In genomic region chr7:106964455-106964854, GRCh38 we compare ENCODE assay signal across 17 cellular contexts.
DNase-seq lines count a peak whose midpoint lies in the region; ATAC-seq and TF ChIP-seq lines count a peak whose summit lies in the region.
"Had no signal": no experiment of that assay in that cellular context is flagged by ENCODE, and none has a peak within 500 bp of the region (broad histone marks: within the 10 kb centered on the region; RNA-seq: fewer than 3 reads in every experiment).

No MANE protein-coding gene starts in this region.

- H3K27ac ChIP-seq in DOHH2 (ENCODE audit: low read depth, low read length), result no peak overlapping the region
- H3K27ac ChIP-seq: GM23248, HL-60 had no signal

- H3K4me1 ChIP-seq in DOHH2 (ENCODE audit: control insufficient read depth, low read length), result peaks cover 76% of the 10 kb centered on the region

- DNase-seq in NCI-H1436 treated with DMSO at 0.1 percent for 48 hours (lab: John Stamatoyannopoulos, UW) (peak; percentile 42), NCI-H345 (lab: John Stamatoyannopoulos, UW) (peak; percentile 31), MG63 (no peak), NAMALWA (ENCODE audit: low spot score) (no peak)
- no peak for DNase-seq in activated CD8-positive, alpha-beta memory T cell treated with anti-CD3 and anti-CD28 coated beads, Interleukin-2, amount 50 U/mL, for 4 hours
- DNase-seq: CD4-positive, CD25-positive, alpha-beta regulatory T cell; DND-41; GF-D8; GM23248; KG1; NCI-H226; NCI-H82; SW 1271 had no signal

- peak overlapping the region; percentile 73 for H3K4me2 ChIP-seq in DOHH2 (ENCODE audit: low read length)

- H3K9me3 Mint-ChIP-seq in brain, result no peaks in the 10 kb centered on the region

- H3K4me3 Mint-ChIP-seq in brain, result no peak overlapping the region
- H3K4me3 Mint-ChIP-seq: CD4-positive, CD25-positive, alpha-beta regulatory T cell had no signal

- peak overlapping the region in 3 of 5 experiments; percentile 83 to 92 (median 85) for H3K27ac Mint-ChIP-seq in brain
- H3K27ac Mint-ChIP-seq: CD4-positive, CD25-positive, alpha-beta regulatory T cell had no signal

- H3K9me2 ChIP-seq in DOHH2 (replicated peaks; ENCODE audit: control insufficient read depth, low read length), result no peaks in the 10 kb centered on the region

- peaks cover 9% of the 10 kb centered on the region for H3F3A ChIP-seq in DOHH2 (ENCODE audit: control insufficient read depth, insufficient read depth)

- H3K36me3 ChIP-seq in DOHH2 (ENCODE audit: control insufficient read depth, low read length) (no peaks in the 10 kb centered on the region; the same call in 1 of the 2 replicates), MG63 (no peaks in the 10 kb centered on the region)

- peaks cover 30% of the 10 kb centered on the region for H3K4me1 Mint-ChIP-seq in brain
- H3K4me1 Mint-ChIP-seq: CD4-positive, CD25-positive, alpha-beta regulatory T cell had no signal

- no peak for ATAC-seq in GM21367 (IDR thresholded peaks at IDR 0.05; ENCODE audit: unreplicated experiment)

- H3K27me3 ChIP-seq in DOHH2 (ENCODE audit: control insufficient read depth, low read length) (no peaks in the 10 kb centered on the region), MG63 (no peaks in the 10 kb centered on the region)

- H3K4me3 ChIP-seq in DOHH2 (ENCODE audit: low read length) (no peak overlapping the region), MG63 (no peak overlapping the region)
- H3K4me3 ChIP-seq: GM23248 had no signal

- H3K9me3 ChIP-seq in DOHH2 (ENCODE audit: control insufficient read depth, insufficient read depth, low read length) (no peaks in the 10 kb centered on the region; the same call in 1 of the 2 replicates), MG63 (no peaks in the 10 kb centered on the region)

- peaks cover 3% of the 10 kb centered on the region for H3K27me3 Mint-ChIP-seq in brain

- H3K79me2 ChIP-seq in DOHH2 (ENCODE audit: control insufficient read depth, low read length), result no peaks in the 10 kb centered on the region

- TF ChIP-seq CTCF in DOHH2 (IDR thresholded peaks at IDR 0.05; ENCODE audit: low read depth, low read length, poor library complexity, severe bottlenecking), result no peak
- no peak for TF ChIP-seq CTCF in brain (conservative IDR thresholded peaks at IDR 0.05)

- no peaks in the 10 kb centered on the region for H3K36me3 Mint-ChIP-seq in brain
- H3K36me3 Mint-ChIP-seq: CD4-positive, CD25-positive, alpha-beta regulatory T cell had no signal

- H4K20me1 ChIP-seq in DOHH2 (ENCODE audit: control insufficient read depth, insufficient read depth, low read depth, low read length), result no peaks in the 10 kb centered on the region

Comparison
In these comparisons a context has a peak if more than half of its experiments do, and no peak if none do; other contexts are left out.
1. DNase-seq: peak in NCI-H1436 treated with DMSO at 0.1 percent for 48 hours (single experiment) and NCI-H345 (single experiment); none in MG63 (single experiment), activated CD8-positive, alpha-beta memory T cell treated with anti-CD3 and anti-CD28 coated beads, Interleukin-2, amount 50 U/mL, for 4 hours (single experiment) and NAMALWA (single experiment).